1 cellular context compared by ENCODE assay signal in the genomic region with DNA sequence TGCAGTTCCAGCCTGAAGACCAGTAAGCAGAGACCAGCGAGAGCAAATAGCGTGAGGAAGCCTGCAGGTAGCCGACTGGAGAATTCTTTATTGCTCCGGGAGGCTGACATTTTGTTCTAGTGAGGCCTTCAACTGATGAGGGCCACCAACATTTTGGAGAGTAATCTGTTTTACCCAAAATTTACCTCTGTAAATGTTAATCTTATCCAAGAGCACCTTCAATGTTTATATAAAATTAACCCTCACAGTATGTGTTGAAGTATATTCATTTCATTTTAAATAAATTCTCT.
TF ChIP-seq lines count a peak whose summit lies in the region.

No MANE protein-coding gene starts in this region.

TF ChIP-seq in A549, 52 proteins besides CTCF, POLR2A, EP300 and RAD21 (continued from another document):
- TF ChIP-seq, protein P1, sequence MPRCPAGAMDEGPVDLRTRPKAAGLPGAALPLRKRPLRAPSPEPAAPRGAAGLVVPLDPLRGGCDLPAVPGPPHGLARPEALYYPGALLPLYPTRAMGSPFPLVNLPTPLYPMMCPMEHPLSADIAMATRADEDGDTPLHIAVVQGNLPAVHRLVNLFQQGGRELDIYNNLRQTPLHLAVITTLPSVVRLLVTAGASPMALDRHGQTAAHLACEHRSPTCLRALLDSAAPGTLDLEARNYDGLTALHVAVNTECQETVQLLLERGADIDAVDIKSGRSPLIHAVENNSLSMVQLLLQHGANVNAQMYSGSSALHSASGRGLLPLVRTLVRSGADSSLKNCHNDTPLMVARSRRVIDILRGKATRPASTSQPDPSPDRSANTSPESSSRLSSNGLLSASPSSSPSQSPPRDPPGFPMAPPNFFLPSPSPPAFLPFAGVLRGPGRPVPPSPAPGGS (IDR thresholded peaks at IDR 0.05), result no peak
- no peak for TF ChIP-seq EHMT2 (IDR thresholded peaks at IDR 0.05; ENCODE audit: low read depth)
